1 cellular context compared by ENCODE assay signal in genomic region chr2:227127236-227127635, GRCh38.
TF ChIP-seq lines count a peak whose summit lies in the region.

No MANE protein-coding gene starts in this region.

TF ChIP-seq in HepG2, 621 proteins besides CTCF, POLR2A, EP300 and RAD21:
- TF ChIP-seq HNRNPLL (IDR thresholded peaks at IDR 0.05; ENCODE audit: low read depth, low read length, poor library complexity, severe bottlenecking) (no peak), TFAP4 (IDR thresholded peaks at IDR 0.05; ENCODE audit: borderline replicate concordance, low read depth) (peak; percentile 34; the same call in 1 of the 2 replicates), SP5 (CRISPR knock-in tag; IDR thresholded peaks at IDR 0.05; ENCODE audit: borderline replicate concordance, low read depth) (no peak), BCL6 (CRISPR knock-in tag; IDR thresholded peaks at IDR 0.05) (no peak), ZBTB21 (CRISPR knock-in tag; IDR thresholded peaks at IDR 0.05) (no peak)
- TF ChIP-seq, protein P1, sequence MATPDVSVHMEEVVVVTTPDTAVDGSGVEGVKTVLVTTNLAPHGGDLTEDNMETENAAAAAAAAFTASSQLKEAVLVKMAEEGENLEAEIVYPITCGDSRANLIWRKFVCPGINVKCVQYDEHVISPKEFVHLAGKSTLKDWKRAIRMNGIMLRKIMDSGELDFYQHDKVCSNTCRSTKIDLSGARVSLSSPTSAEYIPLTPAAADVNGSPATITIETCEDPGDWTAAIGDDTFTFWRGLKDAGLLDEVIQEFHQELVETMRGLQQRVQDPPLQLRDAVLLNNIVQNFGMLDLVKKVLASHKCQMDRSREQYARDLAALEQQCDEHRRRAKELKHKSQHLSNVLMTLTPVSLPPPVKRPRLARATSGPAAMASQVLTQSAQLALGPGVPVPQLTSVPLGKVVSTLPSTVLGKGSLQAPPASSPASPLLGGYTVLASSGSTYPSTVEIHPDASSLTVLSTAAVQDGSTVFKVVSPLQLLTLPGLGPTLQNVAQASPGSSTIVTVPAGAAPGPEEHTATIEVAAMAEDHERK (CRISPR knock-in tag; IDR thresholded peaks at IDR 0.05; ENCODE audit: low read depth): no peak
